Comparison of ENCODE assay signal across 9 cellular contexts in the genomic region with DNA sequence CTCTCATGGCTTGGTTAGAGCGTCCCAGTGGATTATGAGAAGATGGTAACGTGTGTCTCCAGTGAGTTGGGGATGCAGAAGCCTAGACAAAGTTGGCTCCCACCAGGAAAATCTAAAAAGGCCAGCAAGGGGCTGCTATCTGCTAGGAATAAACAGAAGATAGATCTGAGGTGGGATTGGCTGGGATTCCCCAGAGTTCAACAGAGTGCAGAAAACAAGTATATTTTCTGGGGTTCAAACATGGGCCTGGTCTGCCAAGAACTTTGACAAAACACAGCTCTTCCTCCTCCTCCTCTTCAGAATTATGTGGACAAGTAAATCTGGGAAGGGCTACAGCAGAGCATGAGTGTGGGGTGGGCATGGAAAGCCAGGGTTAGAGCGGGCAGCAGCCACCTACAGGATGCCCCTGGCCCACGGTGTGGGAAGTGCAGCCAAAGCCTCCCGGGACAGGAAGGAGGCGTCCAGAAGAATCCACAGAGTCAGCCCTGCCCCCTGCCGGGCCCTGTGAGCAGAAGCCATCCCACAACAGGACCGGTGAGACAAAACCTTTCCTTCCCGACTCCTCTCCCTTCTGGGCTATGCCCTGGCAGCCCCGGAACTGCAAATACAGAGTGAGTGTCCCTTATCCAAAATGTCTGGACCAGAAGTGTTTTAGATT.
A peak's percentile ranks its signal among the peaks of the same experiment; 100 is the strongest.
DNase-seq lines count a peak whose midpoint lies in the region; ATAC-seq and TF ChIP-seq lines count a peak whose summit lies in the region.
"Had no signal": no experiment of that assay in that cellular context is flagged by ENCODE, and none has a peak within 500 bp of the region (broad histone marks: within the 10 kb centered on the region; RNA-seq: fewer than 3 reads in every experiment).

No MANE protein-coding gene starts in this region.

- H3K9me3 ChIP-seq in OCI-LY1 (ENCODE audit: low read length), result no peaks in the 10 kb centered on the region
- no peaks in the 10 kb centered on the region for H3K9me3 ChIP-seq in mesenchymal stem cell (ENCODE audit: control insufficient read depth, low read length)

- no peak overlapping the region for H2BK15ac ChIP-seq in mesenchymal stem cell (ENCODE audit: low read depth, poor library complexity, severe bottlenecking)

- no peak overlapping the region for H3K4me2 ChIP-seq in OCI-LY1 (ENCODE audit: low read length)
- H3K4me2 ChIP-seq in mesenchymal stem cell (ENCODE audit: low read length, poor library complexity, severe bottlenecking), result no peak overlapping the region
- H3K4me2 ChIP-seq: KMS-11 had no signal

- ATAC-seq in GM19467 (IDR thresholded peaks at IDR 0.05; ENCODE audit: unreplicated experiment) (no peak), GM21825 (IDR thresholded peaks at IDR 0.05; ENCODE audit: unreplicated experiment) (no peak), HG03196 (IDR thresholded peaks at IDR 0.05; ENCODE audit: unreplicated experiment) (no peak), HG03095 (IDR thresholded peaks at IDR 0.05; ENCODE audit: unreplicated experiment) (no peak)

- H3K18ac ChIP-seq in mesenchymal stem cell (ENCODE audit: low read depth in 1 of 2, low read length in 2 of 2), result no peak overlapping the region

- no peaks in the 10 kb centered on the region for H3K79me1 ChIP-seq in mesenchymal stem cell (replicated peaks; ENCODE audit: low read length, poor library complexity, severe bottlenecking)

- no peaks in the 10 kb centered on the region for H3K4me1 ChIP-seq in OCI-LY1 (ENCODE audit: insufficient read depth, low read length, severe bottlenecking)
- peaks cover 19% of the 10 kb centered on the region for H3K4me1 ChIP-seq in mesenchymal stem cell (ENCODE audit: control insufficient read depth, insufficient read depth, low read depth, low read length)

- H3K23ac ChIP-seq in mesenchymal stem cell (ENCODE audit: low read length in 2 of 2), result no peak overlapping the region

- peak; percentile 40 for DNase-seq in choroid plexus epithelial cell (ENCODE audit: low read depth)
- DNase-seq in mesenchymal stem cell, result peak; percentile 45

- no peak overlapping the region for H3K14ac ChIP-seq in mesenchymal stem cell (ENCODE audit: low read length in 2 of 2)

- no peak overlapping the region for H4K8ac ChIP-seq in mesenchymal stem cell (ENCODE audit: low read length)

- no peak overlapping the region for H2BK120ac ChIP-seq in mesenchymal stem cell (ENCODE audit: low read depth, low read length)

- H3K4ac ChIP-seq in mesenchymal stem cell (ENCODE audit: low read depth in 1 of 2, low read length in 2 of 2), result no peak overlapping the region

- H3K4me3 ChIP-seq in OCI-LY1 (ENCODE audit: low read depth, low read length, poor library complexity, severe bottlenecking) (no peak overlapping the region), choroid plexus epithelial cell (ENCODE audit: low read depth, low read length) (no peak overlapping the region), mesenchymal stem cell (ENCODE audit: insufficient read depth in 1 of 2, low read depth in 1 of 2, low read length in 2 of 2) (no peak overlapping the region)

- 65% methylated on average over 9 of the region's 10 CpGs for WGBS in mesenchymal stem cell

- no peak overlapping the region for H2BK12ac ChIP-seq in mesenchymal stem cell (ENCODE audit: low read length in 2 of 2)

- H4K20me1 ChIP-seq in OCI-LY1 (ENCODE audit: insufficient read depth, low read length), result no peaks in the 10 kb centered on the region

- H2BK5ac ChIP-seq in mesenchymal stem cell (ENCODE audit: low read depth, low read length, poor library complexity, severe bottlenecking), result no peak overlapping the region

- H2AK5ac ChIP-seq in mesenchymal stem cell (ENCODE audit: low read length, severe bottlenecking), result no peak overlapping the region

- no peaks in the 10 kb centered on the region for H3K79me2 ChIP-seq in OCI-LY1 (ENCODE audit: insufficient read depth, low read length)

- H3K27ac ChIP-seq in OCI-LY1 (ENCODE audit: low read depth, low read length, poor library complexity, severe bottlenecking) (no peak overlapping the region), mesenchymal stem cell (ENCODE audit: low read length, poor library complexity, severe bottlenecking) (no peak overlapping the region)
- H3K27ac ChIP-seq: KMS-11 had no signal

- TF ChIP-seq CTCF in GM12874 (IDR thresholded peaks at IDR 0.05; ENCODE audit: insufficient read depth, low read depth, low read length) (peak; percentile 66), OCI-LY1 (IDR thresholded peaks at IDR 0.05; ENCODE audit: low read length) (peak; percentile 39; the same call in 1 of the 2 replicates), choroid plexus epithelial cell (conservative IDR thresholded peaks at IDR 0.05; ENCODE audit: low read depth, low read length) (peak; percentile 63)

- H2AFZ ChIP-seq in OCI-LY1 (ENCODE audit: low read length) (no peak overlapping the region), mesenchymal stem cell (ENCODE audit: low read depth, low read length) (no peak overlapping the region)

- H4K91ac ChIP-seq in mesenchymal stem cell (ENCODE audit: low read length), result no peak overlapping the region

- H3K9me2 ChIP-seq in OCI-LY1 (ENCODE audit: low read depth, low read length), result no peaks in the 10 kb centered on the region

- no peaks in the 10 kb centered on the region for H3F3A ChIP-seq in OCI-LY1 (ENCODE audit: insufficient read depth, low read length)

- H3K27me3 ChIP-seq in OCI-LY1 (ENCODE audit: insufficient read depth, low read length) (peaks cover 13% of the 10 kb centered on the region), mesenchymal stem cell (ENCODE audit: control insufficient read depth in 1 of 2, insufficient read depth in 1 of 2, low read length in 2 of 2) (peaks cover 23 to 37% of the 10 kb centered on the region in 2 experiments)

- no peaks in the 10 kb centered on the region for H3K36me3 ChIP-seq in OCI-LY1 (ENCODE audit: insufficient read depth, low read length)
- no peaks in the 10 kb centered on the region for H3K36me3 ChIP-seq in mesenchymal stem cell (ENCODE audit: control insufficient read depth in 1 of 2, insufficient read depth in 2 of 2, low read depth in 1 of 2, low read length in 2 of 2)

- H3K9ac ChIP-seq in OCI-LY1 (ENCODE audit: low read length) (no peak overlapping the region), mesenchymal stem cell (ENCODE audit: low read length) (no peak overlapping the region)
- H3K9ac ChIP-seq: KMS-11 had no signal
